In genomic region chr16:75116081-75116910, GRCh38 we compare ENCODE assay signal across 9 cellular contexts. TPM values are rescaled to one million over a fixed set of nuclear protein-coding genes. Genes with fewer than 3 reads are reported as not detected.
DNase-seq lines count a peak whose midpoint lies in the region; ATAC-seq and TF ChIP-seq lines count a peak whose summit lies in the region.
"Had no signal": no experiment of that assay in that cellular context is flagged by ENCODE, and none has a peak within 500 bp of the region (broad histone marks: within the 10 kb centered on the region; RNA-seq: fewer than 3 reads in every experiment).

TSS of gene LDHD (minus strand) at chr16:75116780. CDS start at chr16:75116720, 60 bp downstream.

- in situ Hi-C loops in IMR-90 (cut with MboI; ENCODE audit: low sequenced_read_pairs) = no loop called here

- no peak within 1 kb of the TSS for H3K18ac ChIP-seq in IMR-90 (ENCODE audit: low read depth, low read length)

- no peaks in the 10 kb centered on the region; the same call in 1 of the 2 replicates for H3K9me1 ChIP-seq in IMR-90 (ENCODE audit: insufficient read depth, low read length)

- no peak within 1 kb of the TSS for H2BK5ac ChIP-seq in IMR-90 (ENCODE audit: low read depth, low read length, poor library complexity, severe bottlenecking)

- H3K79me1 ChIP-seq in IMR-90 (ENCODE audit: low read depth in 1 of 2, low read length in 2 of 2) = no peaks in the 10 kb centered on the region

- H2AK5ac ChIP-seq in IMR-90 (ENCODE audit: low read depth, low read length) = no peak within 1 kb of the TSS

- no peak within 1 kb of the TSS for H4K8ac ChIP-seq in IMR-90 (ENCODE audit: low read depth in 2 of 2, low read length in 2 of 2)

- TF ChIP-seq POLR2A in IMR-90 (IDR thresholded peaks at IDR 0.05; ENCODE audit: low read depth, low read length) = no peak

- H3K27me3 Mint-ChIP-seq in osteocyte (ENCODE audit: unreplicated experiment) = no peaks in the 10 kb centered on the region

- BruUV-seq in IMR-90 (replicated peaks; lab: Mats Ljungman, UMichigan) = no TSS peak

- ATAC-seq in IMR-90 (ENCODE audit: low read depth) = peak; percentile 79
- no peak for ATAC-seq in HG03457 (IDR thresholded peaks at IDR 0.05; ENCODE audit: unreplicated experiment)

- peaks cover 2% of the 10 kb centered on the region; the same call in 1 of the 2 replicates for H3K4me1 ChIP-seq in IMR-90 (ENCODE audit: control insufficient read depth, insufficient read depth, low read length)

- no peak within 1 kb of the TSS for H3K14ac ChIP-seq in IMR-90 (replicated peaks; ENCODE audit: low read depth, low read length)

- H3K9me3 Mint-ChIP-seq in osteocyte (ENCODE audit: unreplicated experiment) = peaks cover under 1% of the 10 kb centered on the region

- TF ChIP-seq CTCF in IMR-90 (conservative IDR thresholded peaks at IDR 0.05; ENCODE audit: low read depth, low read length) (no peak), osteocyte (IDR thresholded peaks at IDR 0.05) (no peak)

- no peak within 1 kb of the TSS for H4K5ac ChIP-seq in IMR-90 (ENCODE audit: low read depth, low read length)

- no peak within 1 kb of the TSS for H3K27ac Mint-ChIP-seq in osteocyte (ENCODE audit: unreplicated experiment)
- H3K27ac Mint-ChIP-seq: naive B cell had no signal

- peak within 1 kb of the TSS; percentile 75 for H3K4me3 Mint-ChIP-seq in osteocyte (ENCODE audit: unreplicated experiment)

- H3K36me3 Mint-ChIP-seq in osteocyte (ENCODE audit: unreplicated experiment) = no peaks in the 10 kb centered on the region
- H3K36me3 Mint-ChIP-seq: naive B cell had no signal

- H3K56ac ChIP-seq in IMR-90 (ENCODE audit: extremely low read depth, insufficient read depth, low read length) = no peak within 1 kb of the TSS

- H3K4me3 ChIP-seq in IMR-90 (ENCODE audit: insufficient read depth, low read depth, low read length) = peak within 1 kb of the TSS; percentile 24; the same call in 1 of the 2 replicates

- H2AK9ac ChIP-seq in IMR-90 (replicated peaks; ENCODE audit: low read depth, low read length, poor library complexity) = no peak within 1 kb of the TSS

- H3K23ac ChIP-seq in IMR-90 (ENCODE audit: low read depth, low read length) = no peak within 1 kb of the TSS

- intact Hi-C loops in IMR-90 (cut with micrococcal nuclease) = no loop called here
- intact Hi-C loops in cardiac septum (cut with DNase I) = loop anchor here (10.0 kb wide), 1 partner anchor 401 kb away; no protein-coding TSS in a partner anchor

- DNase-seq in COLO668 (lab: John Stamatoyannopoulos, UW; ENCODE audit: unreplicated experiment) (peak; percentile 31), IMR-90 (no peak), amniotic epithelial cell (ENCODE audit: low read depth) (peak; percentile 55), cardiac septum (ENCODE audit: low spot score) (peak; percentile 92), osteocyte (ENCODE audit: extremely low spot score, unreplicated experiment) (no peak), NCI-H524 treated with DMSO at 0.1 percent for 48 hours (lab: John Stamatoyannopoulos, UW) (no peak)
- no peak for DNase-seq in activated CD4-positive, alpha-beta T cell treated with anti-CD3 and anti-CD28 coated beads, Interleukin-2, amount 50 U/mL, for 1 hour
- DNase-seq: naive B cell had no signal

- peak within 1 kb of the TSS; percentile 82 for H2AFZ ChIP-seq in IMR-90 (replicated peaks; ENCODE audit: low read length, poor library complexity)

- POLR2A ChIA-PET in IMR-90 (lab: Charles Lee; ENCODE audit: unreplicated experiment) = no interaction called here

- no peaks in the 10 kb centered on the region for H3K27me3 ChIP-seq in IMR-90 (ENCODE audit: control insufficient read depth, insufficient read depth, low read length)

- H3K36me3 ChIP-seq in IMR-90 (ENCODE audit: control insufficient read depth, insufficient read depth, low read length) = no peaks in the 10 kb centered on the region

- peak within 1 kb of the TSS; percentile 48 for H3K4me2 ChIP-seq in IMR-90 (ENCODE audit: low read depth, low read length)

- H3K27ac ChIP-seq in IMR-90 (ENCODE audit: insufficient read depth, low read length) = no peak within 1 kb of the TSS

- no peak within 1 kb of the TSS for H3K9ac ChIP-seq in IMR-90 (ENCODE audit: low read depth, low read length)

- no peak within 1 kb of the TSS for H2BK15ac ChIP-seq in IMR-90 (ENCODE audit: low read depth, low read length)

- dilution Hi-C loops in IMR-90 (cut with HindIII; ENCODE audit: low sequenced_read_pairs, unreplicated experiment) = no loop called here

- H3K9me3 ChIP-seq in IMR-90 (ENCODE audit: control insufficient read depth, insufficient read depth, low read length) = no peaks in the 10 kb centered on the region

- no peak within 1 kb of the TSS for H4K91ac ChIP-seq in IMR-90 (ENCODE audit: insufficient read depth, low read depth, low read length)

- H2BK120ac ChIP-seq in IMR-90 (ENCODE audit: low read depth, low read length) = no peak within 1 kb of the TSS

- H4K20me1 ChIP-seq in IMR-90 (ENCODE audit: insufficient read depth, low read length) = peaks cover 5% of the 10 kb centered on the region; the same call in 1 of the 2 replicates

- WGBS in IMR-90 (ENCODE audit: extremely low coverage in 2 of 2, insufficient read length in 1 of 2), 2 experiments = 51% methylated on average over 3 of the region's 15 CpGs; no CpG with 5 or more reads in 1 of the 2 experiments

- no peak within 1 kb of the TSS for H2BK20ac ChIP-seq in IMR-90 (ENCODE audit: low read depth, low read length)

- TF ChIP-seq RAD21 in IMR-90 (IDR thresholded peaks at IDR 0.05; ENCODE audit: low read length) = no peak

- CTCF ChIA-PET in IMR-90 (lab: Yijun Ruan, JAX) = no interaction called here

- H3K4me1 Mint-ChIP-seq in osteocyte (ENCODE audit: unreplicated experiment) = peaks cover 12% of the 10 kb centered on the region

- H3K4ac ChIP-seq in IMR-90 (ENCODE audit: low read depth, low read length) = no peak within 1 kb of the TSS

TF ChIP-seq in IMR-90, 13 proteins besides CTCF, POLR2A, EP300 and RAD21:
- TF ChIP-seq BHLHE40 (IDR thresholded peaks at IDR 0.05; ENCODE audit: low read depth, low read length) (no peak), SMC3 (IDR thresholded peaks at IDR 0.05; ENCODE audit: low read depth, low read length) (no peak), RFX5 (IDR thresholded peaks at IDR 0.05; ENCODE audit: low read depth, low read length) (no peak), CEBPB (IDR thresholded peaks at IDR 0.05; ENCODE audit: low read depth, low read length) (no peak), CHD1 (IDR thresholded peaks at IDR 0.05; ENCODE audit: low read depth, low read length) (no peak), MAFK (IDR thresholded peaks at IDR 0.05; ENCODE audit: low read depth, low read length) (no peak), ELK1 (IDR thresholded peaks at IDR 0.05; ENCODE audit: borderline replicate concordance, low read depth, low read length) (no peak), USF2 (IDR thresholded peaks at IDR 0.05; ENCODE audit: low read depth, low read length) (no peak), RCOR1 (IDR thresholded peaks at IDR 0.05; ENCODE audit: insufficient replicate concordance, low read length) (no peak)

RNA-seq across cellular contexts. Expression of gene LDHD, which starts in this region (rescaled TPM):
- total RNA-seq in IMR-90 (2012; rRNA removed) (under 0.01 TPM in 1 of 2 replicates, not detected in the other), cardiac septum (89.3 TPM), osteocyte (1.2 and 1.3 TPM in 2 replicates)
- 0.23 and 0.26 TPM in 2 replicates for polyA plus RNA-seq in IMR-90 (2012; rRNA removed)
- 0.16 and 0.29 TPM in 2 replicates for polyA plus RNA-seq in IMR-90 (2012; cell fraction: cytosol; rRNA removed)
- polyA plus RNA-seq in IMR-90 (2012; cell fraction: nucleus; rRNA removed; ENCODE audit: low replicate concordance) = 0.78 and 1.1 TPM in 2 replicates

Comparison
In these comparisons a context has a peak if more than half of its experiments do, and no peak if none do; other contexts are left out.
1. RNA of gene LDHD (total RNA-seq): 89.3 TPM in cardiac septum (single experiment); 1.2 to 1.3 TPM in osteocyte and under 0.01 TPM in IMR-90; every median in the first group is over 10 times any median in the second.
2. DNase-seq: peak in COLO668 (single experiment), amniotic epithelial cell (single experiment) and cardiac septum (single experiment); none in IMR-90 (single experiment), osteocyte (single experiment), activated CD4-positive, alpha-beta T cell treated with anti-CD3 and anti-CD28 coated beads, Interleukin-2, amount 50 U/mL, for 1 hour (single experiment) and NCI-H524 treated with DMSO at 0.1 percent for 48 hours (single experiment).